25 cellular contexts compared by ENCODE assay signal in the genomic region with DNA sequence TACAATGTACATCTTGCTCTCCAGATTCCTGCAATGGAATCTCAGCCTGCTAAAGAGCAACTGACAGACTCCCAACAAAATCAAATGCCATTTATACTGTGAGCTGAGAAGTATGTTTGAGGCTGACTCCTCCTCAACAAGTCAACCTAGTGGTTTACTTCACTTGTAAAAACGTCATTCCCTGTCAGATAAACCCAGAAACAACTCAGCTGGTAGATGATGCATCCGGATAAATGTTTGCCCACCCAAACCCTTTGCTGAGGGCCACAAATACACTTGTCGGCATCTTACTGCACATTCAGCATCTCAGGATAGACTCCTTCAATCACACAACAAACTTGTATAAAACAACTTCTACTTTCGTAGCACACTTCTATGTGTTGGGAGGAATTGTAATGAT.
"Had no signal": no experiment of that assay in that cellular context is flagged by ENCODE, and none has a peak within 500 bp of the region (broad histone marks: within the 10 kb centered on the region; RNA-seq: fewer than 3 reads in every experiment).

No MANE protein-coding gene starts in this region.

- H3K36me3 Mint-ChIP-seq: immature natural killer cell, mesothelial cell of epicardium had no signal

- H3K27ac ChIP-seq: colonic mucosa, epithelial cell of prostate, foreskin keratinocyte, gastroesophageal sphincter, heart left ventricle, hepatocyte, left lung, lower lobe of right lung had no signal

- H3K4me1 ChIP-seq: colonic mucosa, foreskin keratinocyte, gastroesophageal sphincter, heart left ventricle, left lung, lower lobe of right lung had no signal

- DNase-seq: colonic mucosa; cortex of kidney; effector CD8-positive, alpha-beta T cell; effector memory CD8-positive, alpha-beta T cell; endodermal cell; erythroblast; foreskin keratinocyte; heart left ventricle; hypothalamus; immature natural killer cell; islet precursor cell; kidney; kidney glomerular epithelial cell; left colon; left lung; left ventricle myocardium superior; lower lobe of right lung; mesenchymal stem cell; mucosa of descending colon had no signal

- H3K36me3 ChIP-seq: colonic mucosa, gastroesophageal sphincter, heart left ventricle, left lung, lower lobe of right lung had no signal

- H3K4me1 Mint-ChIP-seq: endodermal cell, immature natural killer cell, mesothelial cell of epicardium had no signal

- H3K27ac Mint-ChIP-seq: dendritic cell treated with granulocyte-macrophage colony-stimulating factor and Interleukin-4, amounts not matched to agents 40 ng/mL and 50 ng/mL, for 4 days; effector memory CD8-positive, alpha-beta T cell; endodermal cell; immature natural killer cell; mesothelial cell of epicardium had no signal

- H3K4me3 ChIP-seq: colonic mucosa, gastroesophageal sphincter, heart left ventricle, hepatocyte, left lung, lower lobe of right lung, mucosa of descending colon had no signal

- H3K9me3 ChIP-seq: colonic mucosa, left lung, lower lobe of right lung had no signal

- H3K9me3 Mint-ChIP-seq: dendritic cell treated with granulocyte-macrophage colony-stimulating factor and Interleukin-4, amounts not matched to agents 40 ng/mL and 50 ng/mL, for 4 days had no signal

- H3K27me3 Mint-ChIP-seq: dendritic cell treated with granulocyte-macrophage colony-stimulating factor and Interleukin-4, amounts not matched to agents 40 ng/mL and 50 ng/mL, for 4 days; effector memory CD8-positive, alpha-beta T cell had no signal

- H3K4me3 Mint-ChIP-seq: dendritic cell treated with granulocyte-macrophage colony-stimulating factor and Interleukin-4, amounts not matched to agents 40 ng/mL and 50 ng/mL, for 4 days; effector memory CD8-positive, alpha-beta T cell; endodermal cell; immature natural killer cell; mesothelial cell of epicardium had no signal

- H3K27me3 ChIP-seq: colonic mucosa, foreskin keratinocyte, gastroesophageal sphincter, hepatocyte, left lung had no signal

- ATAC-seq: effector memory CD8-positive, alpha-beta T cell; esophagus mucosa; foreskin keratinocyte; gastroesophageal sphincter; heart left ventricle; left colon; left lung; left ventricle myocardium superior; lower lobe of right lung; mucosa of descending colon had no signal
